ENCODE assay signal across 15 cellular contexts in genomic region chr5:10624679-10625078, GRCh38.
DNase-seq lines count a peak whose midpoint lies in the region; ATAC-seq and TF ChIP-seq lines count a peak whose summit lies in the region.
"Had no signal": no experiment of that assay in that cellular context is flagged by ENCODE, and none has a peak within 500 bp of the region (broad histone marks: within the 10 kb centered on the region; RNA-seq: fewer than 3 reads in every experiment).

No MANE protein-coding gene starts in this region.

- TF ChIP-seq CTCF in cardiac muscle cell (IDR thresholded peaks at IDR 0.05; ENCODE audit: low read depth, low read length) (no peak), right atrium auricular region (IDR thresholded peaks at IDR 0.05) (no peak)

- H3K4me1 Mint-ChIP-seq in T-helper 17 cell (peaks cover 20% of the 10 kb centered on the region), memory B cell (peaks cover 35% of the 10 kb centered on the region)

- H3K27ac ChIP-seq in cardiac muscle cell (peak overlapping the region; percentile 0), right atrium auricular region (no peak overlapping the region)
- H3K27ac ChIP-seq: A549, C4-2B had no signal

- H3K36me3 ChIP-seq in cardiac muscle cell (no peaks in the 10 kb centered on the region), right atrium auricular region (no peaks in the 10 kb centered on the region)
- H3K36me3 ChIP-seq: BE2C had no signal

- peaks cover 6% of the 10 kb centered on the region for H3K9me3 Mint-ChIP-seq in memory B cell

- H3K4me3 Mint-ChIP-seq in T-helper 17 cell (no peak overlapping the region), memory B cell (no peak overlapping the region)
- H3K4me3 Mint-ChIP-seq: CD4-positive, alpha-beta memory T cell; HFFc6 had no signal

- H3K4me1 ChIP-seq in cardiac muscle cell (ENCODE audit: low read depth) = peaks cover 9% of the 10 kb centered on the region
- H3K4me1 ChIP-seq in right atrium auricular region = peaks cover 0 to 24% of the 10 kb centered on the region in 2 donors
- H3K4me1 ChIP-seq: BE2C had no signal

- H3K36me3 Mint-ChIP-seq in T-helper 17 cell (ENCODE audit: low read depth) (peaks cover 10% of the 10 kb centered on the region), memory B cell (peaks cover 25% of the 10 kb centered on the region)

- H3K4me3 ChIP-seq in cardiac muscle cell = no peak overlapping the region
- H3K4me3 ChIP-seq in right atrium auricular region = no peak overlapping the region
- H3K4me3 ChIP-seq: A549, HAP-1 had no signal

- H3K27me3 ChIP-seq in cardiac muscle cell = no peaks in the 10 kb centered on the region
- H3K27me3 ChIP-seq in right atrium auricular region = no peaks in the 10 kb centered on the region
- H3K27me3 ChIP-seq: BE2C had no signal

- H3K27me3 Mint-ChIP-seq in T-helper 17 cell (peaks cover 12% of the 10 kb centered on the region), memory B cell (no peaks in the 10 kb centered on the region)
- H3K27me3 Mint-ChIP-seq: CD4-positive, alpha-beta memory T cell had no signal

- ATAC-seq in T-helper 17 cell (no peak), memory B cell (ENCODE audit: low read depth) (no peak)
- ATAC-seq: A549 had no signal

- peak overlapping the region; percentile 62 for H3K27ac Mint-ChIP-seq in T-helper 17 cell
- peak overlapping the region; percentile 23 for H3K27ac Mint-ChIP-seq in memory B cell
- H3K27ac Mint-ChIP-seq: HFFc6 had no signal

- DNase-seq in cardiac muscle cell (ENCODE audit: low read depth in 1 of 2, low spot score in 1 of 2) (no peak), right atrium auricular region (ENCODE audit: low spot score) (no peak), T-helper 17 cell (no peak), memory B cell (ENCODE audit: low spot score in 2 of 2) (no peak), 8988T (no peak), DMS153 (lab: John Stamatoyannopoulos, UW) (no peak)
- DNase-seq in activated naive CD4-positive, alpha-beta T cell treated with Interleukin-2 at 50 U/mL for 16 hours = no peak
- DNase-seq: BE2C; CD4-positive, alpha-beta memory T cell; DMS79 treated with DMSO at 0.1 percent for 48 hours; GDM1; HFFc6 had no signal

- H3K9me3 ChIP-seq in cardiac muscle cell (ENCODE audit: low read depth) = no peaks in the 10 kb centered on the region
- peaks cover 0 to 7% of the 10 kb centered on the region in 2 donors for H3K9me3 ChIP-seq in right atrium auricular region
- H3K9me3 ChIP-seq in T-helper 17 cell (ENCODE audit: control insufficient read depth, low read length, poor library complexity, severe bottlenecking) = no peaks in the 10 kb centered on the region
- H3K9me3 ChIP-seq: BE2C, HAP-1 had no signal
